24 cellular contexts compared by ENCODE assay signal in the genomic region with DNA sequence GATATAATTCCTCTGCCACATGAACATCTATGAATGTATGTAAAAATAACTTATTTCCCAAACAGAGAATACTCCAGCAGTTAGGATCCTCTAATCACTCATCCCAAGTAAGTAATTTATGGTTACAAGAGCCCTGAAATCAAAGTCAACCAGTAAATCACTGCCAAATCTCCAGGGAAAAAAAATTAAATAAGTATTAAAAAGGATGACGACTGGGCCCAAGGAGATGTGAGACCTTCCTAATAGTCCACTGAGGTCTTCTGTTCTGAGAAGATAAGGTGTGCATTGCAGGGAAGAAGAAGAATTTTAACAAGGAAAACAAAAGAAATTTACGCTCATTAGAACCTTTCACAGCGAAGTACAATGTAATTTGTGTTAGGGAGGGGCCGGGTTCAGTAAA. TPM values are rescaled to one million over a fixed set of nuclear protein-coding genes. Genes with fewer than 3 reads are reported as not detected.
DNase-seq lines count a peak whose midpoint lies in the region; ATAC-seq and TF ChIP-seq lines count a peak whose summit lies in the region.
"Had no signal": no experiment of that assay in that cellular context is flagged by ENCODE, and none has a peak within 500 bp of the region (broad histone marks: within the 10 kb centered on the region; RNA-seq: fewer than 3 reads in every experiment).

No MANE protein-coding gene starts in this region.

- no peaks in the 10 kb centered on the region for H3K4me1 Mint-ChIP-seq in H9

- no peaks in the 10 kb centered on the region for H3K27me3 ChIP-seq in IMR-90 (ENCODE audit: control insufficient read depth, insufficient read depth, low read length)
- no peaks in the 10 kb centered on the region for H3K27me3 ChIP-seq in esophagus muscularis mucosa
- H3K27me3 ChIP-seq in muscle layer of duodenum (ENCODE audit: low read depth, low read length) = no peaks in the 10 kb centered on the region
- H3K27me3 ChIP-seq in skeletal muscle satellite cell (ENCODE audit: control insufficient read depth, insufficient read depth, low read length) = no peaks in the 10 kb centered on the region
- H3K27me3 ChIP-seq in H9 (ENCODE audit: insufficient read depth, low read length) = no peaks in the 10 kb centered on the region
- H3K27me3 ChIP-seq: BE2C had no signal

- BruUV-seq in IMR-90 (replicated peaks; lab: Mats Ljungman, UMichigan) = no TSS peak

- no peak overlapping the region for H2BK12ac ChIP-seq in H9 (ENCODE audit: insufficient read length, low read depth, low read length)

- H4K91ac ChIP-seq in IMR-90 (ENCODE audit: insufficient read depth, low read depth, low read length) (peak overlapping the region; percentile 25; the same call in 1 of the 2 replicates), H9 (ENCODE audit: insufficient read length, low read depth, low read length) (no peak overlapping the region)

- H3K18ac ChIP-seq in IMR-90 (ENCODE audit: low read depth, low read length) (peak overlapping the region; percentile 99), H9 (ENCODE audit: insufficient read length, low read depth, low read length) (no peak overlapping the region)

- H3K79me1 ChIP-seq in IMR-90 (ENCODE audit: low read depth in 1 of 2, low read length in 2 of 2) (peaks cover 0 to 6% of the 10 kb centered on the region in 2 experiments; a peak in 1 of 4 replicates), H9 (ENCODE audit: insufficient read depth, low read depth, low read length, poor library complexity, severe bottlenecking) (no peaks in the 10 kb centered on the region)

- H2BK20ac ChIP-seq in IMR-90 (ENCODE audit: low read depth, low read length) (peak overlapping the region; percentile 54; the same call in 1 of the 2 replicates), H9 (ENCODE audit: low read depth, low read length, poor library complexity, severe bottlenecking) (no peak overlapping the region)

- H2BK120ac ChIP-seq in IMR-90 (ENCODE audit: low read depth, low read length) = peak overlapping the region; percentile 44; the same call in 1 of the 2 replicates
- H2BK120ac ChIP-seq in H9 (ENCODE audit: low read depth, low read length, poor library complexity, severe bottlenecking) = no peak overlapping the region

- in situ Hi-C loops in IMR-90 (cut with MboI; ENCODE audit: low sequenced_read_pairs) = loop anchor here (5.0 to 25.0 kb wide), 6 partner anchors 241 to 1908 kb away; no protein-coding TSS in a partner anchor

- H3K4me1 ChIP-seq in IMR-90 (ENCODE audit: control insufficient read depth, insufficient read depth, low read length) = peaks cover 9% of the 10 kb centered on the region
- H3K4me1 ChIP-seq in esophagus muscularis mucosa = peaks cover 0 to 35% (median 19%) of the 10 kb centered on the region in 4 donors
- peaks cover 3 to 5% of the 10 kb centered on the region in 2 donors for H3K4me1 ChIP-seq in muscle layer of duodenum (ENCODE audit: control insufficient read depth in 1 of 2, insufficient read depth in 2 of 2, low read length in 2 of 2)
- H3K4me1 ChIP-seq in skeletal muscle satellite cell (ENCODE audit: control insufficient read depth, insufficient read depth, low read length) = peaks cover 46% of the 10 kb centered on the region
- no peaks in the 10 kb centered on the region for H3K4me1 ChIP-seq in H9 (ENCODE audit: insufficient read depth, low read length)

- POLR2A ChIA-PET in IMR-90 (lab: Charles Lee; ENCODE audit: unreplicated experiment) = no interaction called here

- no peaks in the 10 kb centered on the region for H3K36me3 ChIP-seq in IMR-90 (ENCODE audit: control insufficient read depth, insufficient read depth, low read length)
- no peaks in the 10 kb centered on the region for H3K36me3 ChIP-seq in esophagus muscularis mucosa
- no peaks in the 10 kb centered on the region for H3K36me3 ChIP-seq in muscle layer of duodenum (ENCODE audit: control insufficient read depth in 1 of 2, insufficient read depth in 2 of 2, low read length in 2 of 2)
- H3K36me3 ChIP-seq in skeletal muscle satellite cell (ENCODE audit: insufficient read depth, low read length) = no peaks in the 10 kb centered on the region
- H3K36me3 ChIP-seq: BE2C had no signal

- dilution Hi-C loops in IMR-90 (cut with HindIII; ENCODE audit: low sequenced_read_pairs, unreplicated experiment) = no loop called here

- TF ChIP-seq CTCF in IMR-90 (conservative IDR thresholded peaks at IDR 0.05; ENCODE audit: low read depth, low read length) = no peak
- no peak for TF ChIP-seq CTCF in esophagus muscularis mucosa (IDR thresholded peaks at IDR 0.05)
- no peak for TF ChIP-seq CTCF in H9 (conservative IDR thresholded peaks at IDR 0.05)

- no peak overlapping the region for H2AFZ ChIP-seq in IMR-90 (replicated peaks; ENCODE audit: low read length, poor library complexity)
- no peak overlapping the region for H2AFZ ChIP-seq in H9 (ENCODE audit: low read length)

- H2BK15ac ChIP-seq in IMR-90 (ENCODE audit: low read depth, low read length) (0 out of 3 replicates have a peak overlapping the region, but pooled peaks have one; percentile 55), H9 (ENCODE audit: low read depth, low read length) (no peak overlapping the region)

- TF ChIP-seq EP300 in esophagus muscularis mucosa (IDR thresholded peaks at IDR 0.05) = no peak

- no peaks in the 10 kb centered on the region for H3K9me1 ChIP-seq in IMR-90 (ENCODE audit: insufficient read depth, low read length)

- 0 out of 7 replicates have a peak overlapping the region, but pooled peaks of 1 of the 3 experiments have one; percentile 1 for H3K27ac Mint-ChIP-seq in H9

- H4K5ac ChIP-seq in IMR-90 (ENCODE audit: low read depth, low read length) = peak overlapping the region; percentile 92
- H4K5ac ChIP-seq in H9 (ENCODE audit: insufficient read length, low read depth, low read length) = no peak overlapping the region

- no peak for TF ChIP-seq RAD21 in IMR-90 (IDR thresholded peaks at IDR 0.05; ENCODE audit: low read length)

- H3K4ac ChIP-seq in IMR-90 (ENCODE audit: low read depth, low read length) (0 out of 2 replicates have a peak overlapping the region, but pooled peaks have one; percentile 25), H9 (ENCODE audit: low read depth, low read length) (no peak overlapping the region)

- intact Hi-C loops in IMR-90 (cut with micrococcal nuclease) (loop anchor here (2.0 to 5.0 kb wide), 6 partner anchors 126 to 1912 kb away; no protein-coding TSS in a partner anchor), esophagus muscularis mucosa (cut with DNase I) (loop anchor here (2.0 to 5.0 kb wide), 3 partner anchors 320 to 886 kb away; no protein-coding TSS in a partner anchor)

- H2AK9ac ChIP-seq in IMR-90 (replicated peaks; ENCODE audit: low read depth, low read length, poor library complexity) = no peak overlapping the region

- H3T11ph ChIP-seq in H9 (ENCODE audit: low read length) = no peak overlapping the region

- H4K20me1 ChIP-seq in IMR-90 (ENCODE audit: insufficient read depth, low read length) (no peaks in the 10 kb centered on the region), H9 (ENCODE audit: control insufficient read depth, insufficient read depth, insufficient read length) (no peaks in the 10 kb centered on the region)

- H3K9me3 ChIP-seq in IMR-90 (ENCODE audit: control insufficient read depth, insufficient read depth, low read length) = no peaks in the 10 kb centered on the region
- no peaks in the 10 kb centered on the region for H3K9me3 ChIP-seq in esophagus muscularis mucosa
- no peaks in the 10 kb centered on the region for H3K9me3 ChIP-seq in muscle layer of duodenum (ENCODE audit: control insufficient read depth in 1 of 2, low read length in 2 of 2)
- no peaks in the 10 kb centered on the region for H3K9me3 ChIP-seq in skeletal muscle satellite cell (replicated peaks; ENCODE audit: low read length)
- H3K9me3 ChIP-seq in H9 (ENCODE audit: control insufficient read depth, low read depth, low read length) = no peaks in the 10 kb centered on the region
- H3K9me3 ChIP-seq: BE2C had no signal

- DNase-seq in IMR-90 (no peak), esophagus muscularis mucosa (ENCODE audit: extremely low spot score) (no peak), H9 (no peak), Kasumi-1 (lab: John Stamatoyannopoulos, UW) (no peak), NCI-H2081 treated with DMSO at 0.1 percent for 48 hours (lab: John Stamatoyannopoulos, UW) (no peak), caudate nucleus (lab: John Stamatoyannopoulos, UW) (no peak)
- DNase-seq: BE2C, COR-L47, DMS79 treated with DMSO at 0.1 percent for 48 hours, H7, HFFc6, KG1, NCI-H1105, NCI-H146, NCI-H2029 treated with DMSO at 0.1 percent for 48 hours, NCI-H2171, NCI-H345, NCI-H524, NCI-H774, PC-3, RPMI8226, SHP77 had no signal

- H3K79me2 ChIP-seq in H9 (ENCODE audit: insufficient read depth, low read length) = no peaks in the 10 kb centered on the region

- H3K4me3 ChIP-seq in IMR-90 (ENCODE audit: insufficient read depth, low read depth, low read length) = no peak overlapping the region
- H3K4me3 ChIP-seq in esophagus muscularis mucosa = no peak overlapping the region
- no peak overlapping the region for H3K4me3 ChIP-seq in muscle layer of duodenum (ENCODE audit: low read depth in 1 of 2, low read length in 2 of 2)
- H3K4me3 ChIP-seq in skeletal muscle satellite cell (ENCODE audit: low read length) = no peak overlapping the region

- no peak for TF ChIP-seq POLR2A in IMR-90 (IDR thresholded peaks at IDR 0.05; ENCODE audit: low read depth, low read length)
- no peak for TF ChIP-seq POLR2A in esophagus muscularis mucosa (IDR thresholded peaks at IDR 0.05; ENCODE audit: low read depth)

- no CpG with 5 or more reads among the region's 4 CpGs for WGBS in IMR-90 (ENCODE audit: extremely low coverage in 2 of 2, insufficient read length in 1 of 2), 2 experiments
- 85% methylated on average over 4 of the region's 4 CpGs for WGBS in esophagus muscularis mucosa
- WGBS in H9 (ENCODE audit: extremely low coverage, insufficient read length, low lambda C conversion rate) = no CpG with 5 or more reads among the region's 4 CpGs

- H4K8ac ChIP-seq in IMR-90 (ENCODE audit: low read depth in 2 of 2, low read length in 2 of 2) (no peak overlapping the region), H9 (replicated peaks; ENCODE audit: insufficient read length, low read depth, low read length) (no peak overlapping the region)

- H3K27ac ChIP-seq in IMR-90 (ENCODE audit: insufficient read depth, low read length) (peak overlapping the region; percentile 52; the same call in 1 of the 2 replicates), esophagus muscularis mucosa (replicated peaks in 1 of 4) (peak overlapping the region in 3 of 4 donors; percentile 71 to 80 (median 72)), muscle layer of duodenum (ENCODE audit: low read length) (peak overlapping the region; percentile 76), H9 (ENCODE audit: insufficient read length, low read depth, low read length) (no peak overlapping the region), caudate nucleus (ENCODE audit: low read depth, low read length) (no peak overlapping the region)

- no peak overlapping the region for H3K14ac ChIP-seq in IMR-90 (replicated peaks; ENCODE audit: low read depth, low read length)
- no peak overlapping the region for H3K14ac ChIP-seq in H9 (ENCODE audit: insufficient read depth, low read length)

- H3K27me3 Mint-ChIP-seq in H9 (ENCODE audit: low read depth) = no peaks in the 10 kb centered on the region

- CTCF ChIA-PET in IMR-90 (lab: Yijun Ruan, JAX) = interaction anchor here (1.2 kb wide), 1 partner anchor 320 kb away, joined by 3 read pairs; no protein-coding TSS in a partner anchor

- no peaks in the 10 kb centered on the region; a peak in 1 of 5 replicates for H3K9me3 Mint-ChIP-seq in H9
- H3K9me3 Mint-ChIP-seq: HFFc6 had no signal

- H3K23ac ChIP-seq in IMR-90 (ENCODE audit: low read depth, low read length) (no peak overlapping the region), H9 (ENCODE audit: insufficient read length, low read depth, low read length) (no peak overlapping the region)

- H2AK5ac ChIP-seq in IMR-90 (ENCODE audit: low read depth, low read length) (no peak overlapping the region), H9 (ENCODE audit: insufficient read length, low read length) (no peak overlapping the region)

- no peak overlapping the region for H3K4me3 Mint-ChIP-seq in H9
- H3K4me3 Mint-ChIP-seq: HFFc6 had no signal

- H3K4me2 ChIP-seq in IMR-90 (ENCODE audit: low read depth, low read length) (no peak overlapping the region), skeletal muscle satellite cell (ENCODE audit: low read length) (no peak overlapping the region), H9 (ENCODE audit: insufficient read depth, insufficient read length, low read length) (no peak overlapping the region)

- no peaks in the 10 kb centered on the region for H3K36me3 Mint-ChIP-seq in H9 (ENCODE audit: insufficient read depth in 1 of 3, low read depth in 3 of 3)

- ATAC-seq in IMR-90 (ENCODE audit: low read depth) = no peak

- no peak overlapping the region for H2BK5ac ChIP-seq in IMR-90 (ENCODE audit: low read depth, low read length, poor library complexity, severe bottlenecking)
- H2BK5ac ChIP-seq in H9 (ENCODE audit: insufficient read length, low read length) = no peak overlapping the region

- H3K9ac ChIP-seq in IMR-90 (ENCODE audit: low read depth, low read length) (peak overlapping the region; percentile 44; the same call in 1 of the 2 replicates), skeletal muscle satellite cell (ENCODE audit: low read depth, low read length) (peak overlapping the region; percentile 82), H9 (ENCODE audit: extremely low read depth, insufficient read length, low read length) (no peak overlapping the region)

- H3K56ac ChIP-seq in IMR-90 (ENCODE audit: extremely low read depth, insufficient read depth, low read length) = no peak overlapping the region
- H3K56ac ChIP-seq in H9 (ENCODE audit: insufficient read length, low read depth, low read length) = no peak overlapping the region

- no peaks in the 10 kb centered on the region for H3K23me2 ChIP-seq in H9 (ENCODE audit: insufficient read length, low read depth, low read length, poor library complexity, severe bottlenecking)

RNA-seq across cellular contexts. Expression of a gene that starts 28.0 kb away (rescaled TPM):
- total RNA-seq in IMR-90 (2012; rRNA removed) (52.2 and 56.9 TPM in 2 replicates), esophagus muscularis mucosa (10 to 100 TPM; 18.7 to 35.3 (median 24.7) TPM), H9 (2021) (70.6 and 80.6 TPM in 2 replicates)
- polyA plus RNA-seq in IMR-90 (2012; rRNA removed) = 17.6 and 21.7 TPM in 2 replicates
- 4.6 and 4.9 TPM in 2 replicates for polyA plus RNA-seq in IMR-90 (2012; cell fraction: cytosol; rRNA removed)
- 8.3 and 53.6 TPM in 2 replicates for polyA plus RNA-seq in IMR-90 (2012; cell fraction: nucleus; rRNA removed; ENCODE audit: low replicate concordance)
- total RNA-seq in skeletal muscle satellite cell (2012; rRNA removed) = 67.1 and 69.0 TPM in 2 replicates

Comparison
In these comparisons a context has a peak if more than half of its experiments do, and no peak if none do; other contexts are left out.
1. H3K27ac ChIP-seq: peak in IMR-90 (single experiment), esophagus muscularis mucosa (3 of 4) and muscle layer of duodenum (single experiment); none in H9 (single experiment) and caudate nucleus (single experiment).